8 cellular contexts compared by ENCODE assay signal in the genomic region with DNA sequence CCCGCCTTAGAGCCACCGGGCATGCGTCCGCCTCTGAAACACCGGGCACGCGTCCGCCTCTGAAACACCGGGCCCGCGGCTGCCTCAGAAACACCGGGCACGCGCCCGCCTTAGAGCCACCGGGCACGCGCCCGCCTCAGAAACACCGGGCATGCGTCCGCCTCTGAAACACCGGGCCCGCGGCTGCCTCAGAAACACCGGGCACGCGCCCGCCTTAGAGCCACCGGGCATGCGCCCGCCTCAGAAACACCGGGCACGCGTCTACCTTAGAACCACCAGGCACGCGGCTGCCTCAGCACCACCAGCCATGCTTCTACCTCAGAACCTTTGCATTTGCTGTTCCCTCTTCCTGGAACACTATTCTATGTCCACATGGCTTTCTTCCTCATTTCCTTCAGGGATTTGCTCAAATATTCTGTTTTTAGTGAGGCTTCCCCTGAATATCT. TPM values are rescaled to one million over a fixed set of nuclear protein-coding genes. Genes with fewer than 3 reads are reported as not detected.
DNase-seq lines count a peak whose midpoint lies in the region; ATAC-seq, FAIRE-seq and TF ChIP-seq lines count a peak whose summit lies in the region.
"Not testable (repeated sequence)": the region's sequence is repeated elsewhere in the genome, so short reads cannot be mapped to it uniquely, and the experiment has no call there.

No MANE protein-coding gene starts in this region.

- 0 to 4% (median 0%) methylated on average over 8 to 37 of the region's 37 CpGs for WGBS in adrenal gland, 4 donors
- WGBS in pancreas, 2 donors: 0% methylated on average over 26 to 37 of the region's 37 CpGs

- DNase-seq in G401 (ENCODE audit: low spot score): peak; percentile 70
- DNase-seq in NCI-H2029 (lab: John Stamatoyannopoulos, UW): peak; percentile 73
- peak; percentile 32 to 76 (median 60) for DNase-seq in T-helper 2 cell
- peak; percentile 35 to 81 (median 71) for DNase-seq in adrenal gland
- peak; percentile 81 for DNase-seq in left cardiac atrium
- DNase-seq in pancreas: peak; percentile 52 to 89 (median 76)

- TF ChIP-seq POLR2A in adrenal gland (IDR thresholded peaks at IDR 0.05): not testable (repeated sequence)

- intact Hi-C loops in adrenal gland (cut with DNase I); pancreas (cut with DNase I): not testable (repeated sequence)
- intact Hi-C loops in left cardiac atrium (cut with DNase I): loop anchor here in 1 of 2 donors (10.0 kb wide), 1 partner anchor 187 kb away; the partner anchor contains the start of genes DOCK4 and ZNF277

- H3K27ac ChIP-seq in adrenal gland: peak overlapping the region; percentile 16 to 85 (median 60)
- peak overlapping the region; percentile 42 to 83 (median 74) for H3K27ac ChIP-seq in pancreas
- peak overlapping the region; percentile 75 for H3K27ac ChIP-seq in temporal lobe (ENCODE audit: low read depth, low read length)

- peak; percentile 71 for ATAC-seq in HG02759 (IDR thresholded peaks at IDR 0.05; ENCODE audit: unreplicated experiment)
- ATAC-seq in left cardiac atrium: peak; percentile 57 to 82
- ATAC-seq in pancreas: peak; percentile 85 to 93 (median 88)

- not testable (repeated sequence) for FAIRE-seq in pancreas (lab: Jason Lieb, UNC)

- H3K4me3 ChIP-seq in adrenal gland (peak overlapping the region in 2 of 4 donors; percentile 40 to 78), pancreas (peak overlapping the region; percentile 29 to 55 (median 36))

- not testable (repeated sequence) for H3K27me3 ChIP-seq in adrenal gland, pancreas

- in situ Hi-C loops in G401 (cut with HindIII; ENCODE audit: low sequenced_read_pairs): not testable (repeated sequence)

- H3K36me3 ChIP-seq in adrenal gland (replicated peaks in 1 of 2); pancreas: not testable (repeated sequence)

- H3K4me1 ChIP-seq in adrenal gland (replicated peaks in 1 of 2); pancreas: not testable (repeated sequence)

- not testable (repeated sequence) for TF ChIP-seq CTCF in adrenal gland (IDR thresholded peaks at IDR 0.05); pancreas (IDR thresholded peaks at IDR 0.05)

- H3K9me3 ChIP-seq in adrenal gland (replicated peaks in 1 of 3); pancreas: not testable (repeated sequence)

RNA-seq across cellular contexts. Expression of gene IFRD1, which starts 58.4 kb away (rescaled TPM):
- 24.1 and 26.3 TPM in 2 replicates for total RNA-seq in G401 (2014; rRNA removed; shearing (Covaris generic))
- total RNA-seq in adrenal gland: 10 to 100 TPM; 28.6 to 57.0 (median 49.1) TPM
- 10 to 100 TPM; 20.5 to 86.2 (median 74.1) TPM for polyA plus RNA-seq in adrenal gland
- total RNA-seq in left cardiac atrium: 10 to 100 TPM; 22.2 to 42.2 TPM
- total RNA-seq in pancreas: 100 to 1,000 TPM in 2 of 6 donors, 10 to 100 TPM in 4; 44.7 to 141 (median 72.6) TPM
- 100 to 1,000 TPM in 1 of 2 donors, 10 to 100 TPM in 1; 45.3 to 102 TPM for polyA plus RNA-seq in pancreas
- total RNA-seq in temporal lobe: 50.2 TPM
